10 cellular contexts compared by ENCODE assay signal in genomic region chr10:85946713-85947326, GRCh38.
A peak's percentile ranks its signal among the peaks of the same experiment; 100 is the strongest.
DNase-seq lines count a peak whose midpoint lies in the region; ATAC-seq and TF ChIP-seq lines count a peak whose summit lies in the region.
"Had no signal": no experiment of that assay in that cellular context is flagged by ENCODE, and none has a peak within 500 bp of the region (broad histone marks: within the 10 kb centered on the region; RNA-seq: fewer than 3 reads in every experiment).

No MANE protein-coding gene starts in this region.

- intact Hi-C loops in Caco-2 (cut with micrococcal nuclease; ENCODE audit: unreplicated experiment) (no loop called here), psoas muscle (cut with DNase I) (no loop called here)

- ATAC-seq in GM19035 (IDR thresholded peaks at IDR 0.05; ENCODE audit: unreplicated experiment) (peak; percentile 86), HG02798 (IDR thresholded peaks at IDR 0.05; ENCODE audit: poor library complexity, unreplicated experiment) (peak; percentile 86), psoas muscle (no peak)
- ATAC-seq: activated CD8-positive, alpha-beta memory T cell treated with anti-CD3 and anti-CD28 coated beads, Interleukin-2, amount 10 ng/mL, durations not matched to agents 7 days and 5 days had no signal

- peak overlapping the region; percentile 64 for H3K9ac ChIP-seq in Karpas-422 (ENCODE audit: low read length)

- H3K36me3 Mint-ChIP-seq in Caco-2 (ENCODE audit: insufficient read depth, unreplicated experiment) = no peaks in the 10 kb centered on the region
- H3K36me3 Mint-ChIP-seq: activated CD8-positive, alpha-beta memory T cell treated with anti-CD3 and anti-CD28 coated beads, Interleukin-2, amount 10 ng/mL, durations not matched to agents 7 days and 5 days had no signal

- H3K9me3 ChIP-seq in Karpas-422 (ENCODE audit: low read length) (no peaks in the 10 kb centered on the region), Caco-2 (no peaks in the 10 kb centered on the region), psoas muscle (no peaks in the 10 kb centered on the region)
- H3K9me3 ChIP-seq: Peyer's patch had no signal

- peak overlapping the region; percentile 26 for H2AFZ ChIP-seq in Karpas-422 (ENCODE audit: low read length)

- peaks cover 37% of the 10 kb centered on the region for H3K4me1 ChIP-seq in Karpas-422 (ENCODE audit: low read length)
- H3K4me1 ChIP-seq in Caco-2 = no peaks in the 10 kb centered on the region
- H3K4me1 ChIP-seq in psoas muscle = no peaks in the 10 kb centered on the region
- H3K4me1 ChIP-seq: Peyer's patch had no signal

- H3K9me2 ChIP-seq in Karpas-422 (replicated peaks; ENCODE audit: insufficient read depth, low read length) = no peaks in the 10 kb centered on the region

- no peaks in the 10 kb centered on the region for H3K4me1 Mint-ChIP-seq in Caco-2 (ENCODE audit: low read depth, unreplicated experiment)
- H3K4me1 Mint-ChIP-seq: activated CD8-positive, alpha-beta memory T cell treated with anti-CD3 and anti-CD28 coated beads, Interleukin-2, amount 10 ng/mL, durations not matched to agents 7 days and 5 days had no signal

- H3K27ac Mint-ChIP-seq in Caco-2 (ENCODE audit: unreplicated experiment) = no peak overlapping the region
- H3K27ac Mint-ChIP-seq: activated CD8-positive, alpha-beta memory T cell treated with anti-CD3 and anti-CD28 coated beads, Interleukin-2, amount 10 ng/mL, durations not matched to agents 7 days and 5 days had no signal

- no peaks in the 10 kb centered on the region for H3K27me3 ChIP-seq in Karpas-422 (ENCODE audit: low read length)
- 0 out of 2 replicates have a peak, but pooled peaks cover 1% of the 10 kb centered on the region for H3K27me3 ChIP-seq in Caco-2 (replicated peaks; ENCODE audit: control insufficient read depth, insufficient read depth, low read length)
- peaks cover 0 to 3% (median 0%) of the 10 kb centered on the region in 3 donors for H3K27me3 ChIP-seq in psoas muscle (ENCODE audit: insufficient read depth in 3 of 3, low read length in 2 of 3)
- H3K27me3 ChIP-seq: Peyer's patch had no signal

- DNase-seq in DMS53 (lab: John Stamatoyannopoulos, UW) = peak; percentile 45
- DNase-seq in Karpas-422 = peak; percentile 81
- DNase-seq in NCI-H1105 (lab: John Stamatoyannopoulos, UW) = no peak
- no peak for DNase-seq in Caco-2
- no peak for DNase-seq in psoas muscle
- DNase-seq in NK-92 treated with Interleukin-12 subunit alpha and Interleukin-12 subunit beta, amount 100 ng/mL, for 24 hours (lab: John Stamatoyannopoulos, UW) = no peak
- DNase-seq: activated CD8-positive, alpha-beta memory T cell treated with anti-CD3 and anti-CD28 coated beads, Interleukin-2, amount 10 ng/mL, durations not matched to agents 7 days and 5 days had no signal

- H3K79me2 ChIP-seq in Karpas-422 (ENCODE audit: low read length) = no peaks in the 10 kb centered on the region

- H3K4me3 Mint-ChIP-seq in Caco-2 (ENCODE audit: unreplicated experiment) = no peak overlapping the region
- H3K4me3 Mint-ChIP-seq: activated CD8-positive, alpha-beta memory T cell treated with anti-CD3 and anti-CD28 coated beads, Interleukin-2, amount 10 ng/mL, durations not matched to agents 7 days and 5 days had no signal

- H4K20me1 ChIP-seq in Karpas-422 (ENCODE audit: insufficient read depth, low read depth, low read length) = no peaks in the 10 kb centered on the region

- 87% methylated on average over 7 of the region's 7 CpGs for WGBS in psoas muscle, 3 donors

- peak overlapping the region; percentile 68 for H3K27ac ChIP-seq in Karpas-422 (ENCODE audit: low read length)
- H3K27ac ChIP-seq in psoas muscle = no peak overlapping the region

- peaks cover 8% of the 10 kb centered on the region for H3K27me3 Mint-ChIP-seq in Caco-2 (ENCODE audit: insufficient read depth, unreplicated experiment)

- H3K4me3 ChIP-seq in Karpas-422 (ENCODE audit: low read length) = peak overlapping the region; percentile 58
- no peak overlapping the region for H3K4me3 ChIP-seq in Caco-2 (ENCODE audit: low read depth, low read length)
- no peak overlapping the region for H3K4me3 ChIP-seq in psoas muscle

- no peaks in the 10 kb centered on the region for H3K36me3 ChIP-seq in Karpas-422 (ENCODE audit: insufficient read depth, low read length)
- no peaks in the 10 kb centered on the region for H3K36me3 ChIP-seq in Caco-2 (ENCODE audit: control insufficient read depth, insufficient read depth, low read length)
- H3K36me3 ChIP-seq in psoas muscle (ENCODE audit: insufficient read depth in 1 of 2, low read depth in 1 of 2) = no peaks in the 10 kb centered on the region
- H3K36me3 ChIP-seq: Peyer's patch had no signal

- POLR2A ChIA-PET in Caco-2 (lab: Charles Lee) = no interaction called here

- CTCF ChIA-PET in Caco-2 (lab: Charles Lee) = no interaction called here

- TF ChIP-seq CTCF in Caco-2 (IDR thresholded peaks at IDR 0.05; ENCODE audit: insufficient read depth in 1 of 2, low read depth in 1 of 2, low read length in 1 of 2, severe bottlenecking in 1 of 2, unreplicated experiment in 1 of 2) = no peak
- TF ChIP-seq CTCF in psoas muscle (IDR thresholded peaks at IDR 0.05) = no peak

- H3K9me3 Mint-ChIP-seq in Caco-2 (ENCODE audit: unreplicated experiment) = no peaks in the 10 kb centered on the region

- peak overlapping the region; percentile 76 for H3K4me2 ChIP-seq in Karpas-422 (ENCODE audit: low read depth, low read length, poor library complexity, severe bottlenecking)

- BruUV-seq in Caco-2 (replicated peaks; lab: Mats Ljungman, UMichigan) = no TSS peak

Comparison
In these comparisons a context has a peak if more than half of its experiments do, and no peak if none do; other contexts are left out.
1. DNase-seq: peak in DMS53 (single experiment) and Karpas-422 (single experiment); none in NCI-H1105 (single experiment), Caco-2 (0 of 2), psoas muscle (0 of 2) and NK-92 treated with Interleukin-12 subunit alpha and Interleukin-12 subunit beta, amount 100 ng/mL, for 24 hours (single experiment).
2. ATAC-seq: peak in GM19035 (single experiment) and HG02798 (single experiment); none in psoas muscle (0 of 4).